Comparison of ENCODE assay signal across 15 cellular contexts in the genomic region with DNA sequence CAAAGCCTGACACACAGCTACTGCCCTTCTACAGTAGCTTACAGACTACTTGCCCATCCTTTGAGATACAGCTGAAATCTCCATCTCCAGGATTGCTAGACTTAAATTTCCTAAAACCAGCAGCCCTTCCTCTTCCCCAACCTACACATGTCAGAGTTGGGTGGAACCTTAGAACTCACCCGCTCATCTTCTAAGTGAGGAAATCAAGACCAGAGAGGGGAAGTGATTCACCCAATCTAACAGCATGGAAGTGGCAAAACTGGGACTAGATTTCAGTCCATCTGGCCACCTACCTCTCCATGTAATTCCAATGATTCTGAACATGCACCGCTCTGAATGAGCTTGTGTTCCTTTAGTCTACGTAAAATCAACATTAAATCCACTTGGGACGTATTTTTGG. TPM values are rescaled to one million over a fixed set of nuclear protein-coding genes. Genes with fewer than 3 reads are reported as not detected.
DNase-seq lines count a peak whose midpoint lies in the region; ATAC-seq and TF ChIP-seq lines count a peak whose summit lies in the region.
"Had no signal": no experiment of that assay in that cellular context is flagged by ENCODE, and none has a peak within 500 bp of the region (broad histone marks: within the 10 kb centered on the region; RNA-seq: fewer than 3 reads in every experiment).

No MANE protein-coding gene starts in this region.

- WGBS in upper lobe of left lung, 2 donors: 88 to 93% methylated on average over 4 of the region's 4 CpGs

- no peaks in the 10 kb centered on the region for H3K27me3 ChIP-seq in upper lobe of left lung

- no peaks in the 10 kb centered on the region for H3K36me3 Mint-ChIP-seq in activated CD8-positive, alpha-beta memory T cell treated with anti-CD3 and anti-CD28 coated beads, Interleukin-2, amount 10 ng/mL, durations not matched to agents 7 days and 5 days
- H3K36me3 Mint-ChIP-seq in activated T-helper 1 cell treated with anti-CD3 and anti-CD28 coated beads, Interleukin-12 subunit alpha, Interleukin-12 subunit beta, Interleukin-2, Interleukin-4 antibody, amounts not matched to agents 30 ng/mL and 10 ng/mL and 1 ng/mL, durations not matched to agents 14 hours and 24 hours and 36 hours (ENCODE audit: low read depth): no peaks in the 10 kb centered on the region
- peaks cover 0 to 1% (median 0%) of the 10 kb centered on the region in 3 donors for H3K36me3 Mint-ChIP-seq in immature natural killer cell

- H3K27ac Mint-ChIP-seq in activated CD8-positive, alpha-beta memory T cell treated with anti-CD3 and anti-CD28 coated beads, Interleukin-2, amount 10 ng/mL, durations not matched to agents 7 days and 5 days: no peak overlapping the region
- no peak overlapping the region for H3K27ac Mint-ChIP-seq in activated T-helper 1 cell treated with anti-CD3 and anti-CD28 coated beads, Interleukin-12 subunit alpha, Interleukin-12 subunit beta, Interleukin-2, Interleukin-4 antibody, amounts not matched to agents 30 ng/mL and 10 ng/mL and 1 ng/mL, durations not matched to agents 14 hours and 24 hours and 36 hours
- peak overlapping the region in 5 of 6 donors; percentile 81 to 96 (median 90) for H3K27ac Mint-ChIP-seq in immature natural killer cell
- H3K27ac Mint-ChIP-seq: activated T-helper 2 cell treated with anti-CD3 and anti-CD28 coated beads, Interferon-gamma antibody, Interleukin-2, Interleukin-4, amounts not matched to agents 10 μg/mL and 5 μg/mL and 100 μg/mL, durations not matched to agents 14 hours and 24 hours and 36 hours had no signal

- no peak for ATAC-seq in activated CD8-positive, alpha-beta memory T cell treated with anti-CD3 and anti-CD28 coated beads, Interleukin-2, amount 10 ng/mL, durations not matched to agents 7 days and 5 days
- ATAC-seq in upper lobe of left lung (ENCODE audit: low FRiP score in 2 of 2) (peak in 1 of 2 donors; percentile 50), GM19351 (IDR thresholded peaks at IDR 0.05; ENCODE audit: unreplicated experiment) (no peak)

- TF ChIP-seq EP300 in upper lobe of left lung (IDR thresholded peaks at IDR 0.05): no peak

- H3K36me3 ChIP-seq in upper lobe of left lung: peaks cover 0 to 4% (median 2%) of the 10 kb centered on the region in 4 donors

- peaks cover 0 to 21% (median 17%) of the 10 kb centered on the region in 4 donors for H3K4me1 ChIP-seq in upper lobe of left lung

- no peaks in the 10 kb centered on the region for H3K9me3 ChIP-seq in upper lobe of left lung

- no peak for TF ChIP-seq CTCF in upper lobe of left lung (IDR thresholded peaks at IDR 0.05)

- H3K9me3 Mint-ChIP-seq in activated CD8-positive, alpha-beta memory T cell treated with anti-CD3 and anti-CD28 coated beads, Interleukin-2, amount 10 ng/mL, durations not matched to agents 7 days and 5 days (ENCODE audit: low read depth): no peaks in the 10 kb centered on the region
- no peaks in the 10 kb centered on the region for H3K9me3 Mint-ChIP-seq in activated T-helper 1 cell treated with anti-CD3 and anti-CD28 coated beads, Interleukin-12 subunit alpha, Interleukin-12 subunit beta, Interleukin-2, Interleukin-4 antibody, amounts not matched to agents 30 ng/mL and 10 ng/mL and 1 ng/mL, durations not matched to agents 14 hours and 24 hours and 36 hours
- no peaks in the 10 kb centered on the region for H3K9me3 Mint-ChIP-seq in immature natural killer cell
- H3K9me3 Mint-ChIP-seq: activated T-helper 2 cell treated with anti-CD3 and anti-CD28 coated beads, Interferon-gamma antibody, Interleukin-2, Interleukin-4, amounts not matched to agents 10 μg/mL and 5 μg/mL and 100 μg/mL, durations not matched to agents 14 hours and 24 hours and 36 hours had no signal

- no peak for TF ChIP-seq POLR2A in upper lobe of left lung (IDR thresholded peaks at IDR 0.05)

- intact Hi-C loops in activated T-helper 1 cell treated with anti-CD3 and anti-CD28 coated beads, Interleukin-12 subunit alpha, Interleukin-12 subunit beta, Interleukin-2, Interleukin-4 antibody, amounts not matched to agents 30 ng/mL and 10 ng/mL and 1 ng/mL, durations not matched to agents 14 hours and 24 hours and 36 hours (cut with micrococcal nuclease): no loop called here

- CTCF ChIA-PET in activated CD8-positive, alpha-beta memory T cell treated with anti-CD3 and anti-CD28 coated beads, Interleukin-2, amount 10 ng/mL, durations not matched to agents 7 days and 5 days (lab: Charles Lee): interaction anchor here (1.1 to 2.2 kb wide), 5 partner anchors 24 to 453 kb away, joined by 3 to 16 read pairs (median 5); no protein-coding TSS in a partner anchor

- H3K27ac ChIP-seq in upper lobe of left lung: peak overlapping the region in 3 of 4 donors; percentile 87 to 94 (median 90)
- H3K27ac ChIP-seq: RWPE1 had no signal

- no peak overlapping the region for H3K4me3 ChIP-seq in upper lobe of left lung

- H3K4me1 Mint-ChIP-seq in activated CD8-positive, alpha-beta memory T cell treated with anti-CD3 and anti-CD28 coated beads, Interleukin-2, amount 10 ng/mL, durations not matched to agents 7 days and 5 days: peaks cover 13% of the 10 kb centered on the region
- H3K4me1 Mint-ChIP-seq in activated T-helper 1 cell treated with anti-CD3 and anti-CD28 coated beads, Interleukin-12 subunit alpha, Interleukin-12 subunit beta, Interleukin-2, Interleukin-4 antibody, amounts not matched to agents 30 ng/mL and 10 ng/mL and 1 ng/mL, durations not matched to agents 14 hours and 24 hours and 36 hours (ENCODE audit: low read depth): peaks cover 34% of the 10 kb centered on the region
- H3K4me1 Mint-ChIP-seq in immature natural killer cell: peaks cover 14 to 22% of the 10 kb centered on the region in 2 donors

- H3K4me3 Mint-ChIP-seq in activated CD8-positive, alpha-beta memory T cell treated with anti-CD3 and anti-CD28 coated beads, Interleukin-2, amount 10 ng/mL, durations not matched to agents 7 days and 5 days: peak overlapping the region; percentile 71
- peak overlapping the region; percentile 83 for H3K4me3 Mint-ChIP-seq in activated T-helper 1 cell treated with anti-CD3 and anti-CD28 coated beads, Interleukin-12 subunit alpha, Interleukin-12 subunit beta, Interleukin-2, Interleukin-4 antibody, amounts not matched to agents 30 ng/mL and 10 ng/mL and 1 ng/mL, durations not matched to agents 14 hours and 24 hours and 36 hours
- peak overlapping the region in 3 of 5 donors; percentile 81 to 85 (median 83) for H3K4me3 Mint-ChIP-seq in immature natural killer cell

- no peak for DNase-seq in activated CD8-positive, alpha-beta memory T cell treated with anti-CD3 and anti-CD28 coated beads, Interleukin-2, amount 10 ng/mL, durations not matched to agents 7 days and 5 days
- no peak for DNase-seq in activated CD8-positive, alpha-beta memory T cell treated with anti-CD3 and anti-CD28 coated beads for 24 hours
- no peak for DNase-seq in activated T-helper 1 cell treated with anti-CD3 and anti-CD28 coated beads, Interleukin-12 subunit alpha, Interleukin-12 subunit beta, Interleukin-2, Interleukin-4 antibody, amounts not matched to agents 30 ng/mL and 10 ng/mL and 1 ng/mL, durations not matched to agents 14 hours and 24 hours and 36 hours (ENCODE audit: low spot score)
- DNase-seq in immature natural killer cell (no peak), upper lobe of left lung (no peak), middle frontal gyrus (ENCODE audit: extremely low spot score, low spot score) (no peak), NCI-H187 treated with DMSO at 0.1 percent for 48 hours (lab: John Stamatoyannopoulos, UW) (no peak)
- DNase-seq: aorta, NCI-H1105 treated with DMSO at 0.1 percent for 48 hours had no signal

- H3K27me3 Mint-ChIP-seq in activated CD8-positive, alpha-beta memory T cell treated with anti-CD3 and anti-CD28 coated beads, Interleukin-2, amount 10 ng/mL, durations not matched to agents 7 days and 5 days: peaks cover 12% of the 10 kb centered on the region
- peaks cover 22% of the 10 kb centered on the region for H3K27me3 Mint-ChIP-seq in activated T-helper 1 cell treated with anti-CD3 and anti-CD28 coated beads, Interleukin-12 subunit alpha, Interleukin-12 subunit beta, Interleukin-2, Interleukin-4 antibody, amounts not matched to agents 30 ng/mL and 10 ng/mL and 1 ng/mL, durations not matched to agents 14 hours and 24 hours and 36 hours (ENCODE audit: insufficient read depth)
- peaks cover 3 to 6% (median 6%) of the 10 kb centered on the region in 3 donors for H3K27me3 Mint-ChIP-seq in immature natural killer cell (ENCODE audit: low read depth in 3 of 3)

RNA-seq across cellular contexts. Expression of a gene that starts 1.0 kb away (rescaled TPM):
- total RNA-seq in activated CD8-positive, alpha-beta memory T cell treated with anti-CD3 and anti-CD28 coated beads, Interleukin-2, amount 10 ng/mL, durations not matched to agents 7 days and 5 days: under 1 TPM; 0.93 to 0.98 TPM
- total RNA-seq in activated T-helper 1 cell treated with anti-CD3 and anti-CD28 coated beads, Interleukin-12 subunit alpha, Interleukin-12 subunit beta, Interleukin-2, Interleukin-4 antibody, amounts not matched to agents 30 ng/mL and 10 ng/mL and 1 ng/mL, durations not matched to agents 14 hours and 24 hours and 36 hours: 0.52 and 0.93 TPM in 2 replicates
- polyA plus RNA-seq in immature natural killer cell: 1 to 10 TPM in 1 of 3 donors, under 1 TPM in 2; 0.43 to 2.1 (median 0.92) TPM
- total RNA-seq in upper lobe of left lung: 10 to 100 TPM in 3 of 6 donors, 1 to 10 TPM in 3; 4.6 to 18.0 (median 8.5) TPM
- total RNA-seq: NCI-H460 had no signal

RNA-seq across cellular contexts. Expression of a gene that starts 28.4 kb away (rescaled TPM):
- total RNA-seq in activated CD8-positive, alpha-beta memory T cell treated with anti-CD3 and anti-CD28 coated beads, Interleukin-2, amount 10 ng/mL, durations not matched to agents 7 days and 5 days: under 1 TPM; 0.35 to 0.64 TPM
- total RNA-seq in activated T-helper 1 cell treated with anti-CD3 and anti-CD28 coated beads, Interleukin-12 subunit alpha, Interleukin-12 subunit beta, Interleukin-2, Interleukin-4 antibody, amounts not matched to agents 30 ng/mL and 10 ng/mL and 1 ng/mL, durations not matched to agents 14 hours and 24 hours and 36 hours: 0.81 and 0.86 TPM in 2 replicates
- polyA plus RNA-seq in immature natural killer cell: under 1 TPM in 2 of 3 donors, not detected in 1; 0.20 to 0.46 TPM
- 10 to 100 TPM in 1 of 6 donors, 1 to 10 TPM in 2, not detected in 3; 1.2 to 21.0 (median 2.1) TPM for total RNA-seq in upper lobe of left lung
- total RNA-seq: A172, frontal cortex, NCI-H460 had no signal
- polyA plus RNA-seq: aorta had no signal

Comparison
In these comparisons a context has a peak if more than half of its experiments do, and no peak if none do; other contexts are left out.
1. H3K27ac Mint-ChIP-seq: peak in immature natural killer cell (5 of 6); none in activated CD8-positive, alpha-beta memory T cell treated with anti-CD3 and anti-CD28 coated beads, Interleukin-2, amount 10 ng/mL, durations not matched to agents 7 days and 5 days (single experiment) and activated T-helper 1 cell treated with anti-CD3 and anti-CD28 coated beads, Interleukin-12 subunit alpha, Interleukin-12 subunit beta, Interleukin-2, Interleukin-4 antibody, amounts not matched to agents 30 ng/mL and 10 ng/mL and 1 ng/mL, durations not matched to agents 14 hours and 24 hours and 36 hours (single experiment).
2. Peak in every context shown above with its lines, with median percentiles within 50 percentile points of each other: H3K4me3 Mint-ChIP-seq.